Comparison of ENCODE assay signal across 17 cellular contexts in the genomic region with DNA sequence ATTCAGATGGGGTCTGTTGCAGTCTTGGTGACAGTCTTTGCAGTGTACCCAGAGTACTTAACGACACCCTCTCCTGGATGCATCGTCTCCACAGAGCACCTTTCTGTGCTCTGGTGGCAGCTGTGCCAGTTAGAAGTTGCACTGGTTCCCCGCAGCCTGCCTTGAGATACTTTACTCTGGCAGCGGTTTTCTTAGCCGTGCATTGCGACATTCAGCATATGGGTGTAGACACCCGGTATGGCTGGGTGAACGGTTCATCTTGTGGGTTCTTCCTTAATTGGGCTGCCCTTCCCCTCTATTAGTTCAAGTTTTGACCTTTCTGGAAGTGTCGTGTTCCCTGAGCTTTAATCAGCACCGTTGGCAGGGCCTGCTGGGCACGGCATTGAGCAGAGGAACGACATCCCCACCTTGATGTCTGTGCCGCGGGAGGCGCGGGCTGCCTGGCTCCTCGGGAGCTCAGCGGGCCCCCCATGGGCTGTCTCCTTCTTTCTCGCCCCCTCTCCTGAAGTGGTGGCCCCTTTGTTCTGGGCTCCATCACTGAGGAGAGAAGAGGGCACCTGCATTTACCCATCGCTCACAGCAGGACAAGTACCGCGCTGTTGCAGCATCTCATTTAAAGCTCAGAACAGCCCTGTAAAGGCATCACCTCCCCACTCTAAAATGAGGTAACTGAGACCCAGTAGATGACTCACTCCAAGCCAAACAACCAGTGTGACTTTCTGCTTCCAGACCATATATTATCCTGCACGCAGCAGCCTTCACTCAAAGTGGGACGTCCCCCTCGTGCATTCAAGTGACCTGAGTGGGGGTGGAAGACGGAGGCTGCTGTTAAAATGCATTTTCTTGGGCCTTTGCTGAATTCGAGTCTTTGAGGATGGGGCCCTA. TPM values are rescaled to one million over a fixed set of nuclear protein-coding genes. Genes with fewer than 3 reads are reported as not detected.
A peak's percentile ranks its signal among the peaks of the same experiment; 100 is the strongest.
DNase-seq lines count a peak whose midpoint lies in the region; ATAC-seq lines count a peak whose summit lies in the region.
"Had no signal": no experiment of that assay in that cellular context is flagged by ENCODE, and none has a peak within 500 bp of the region (broad histone marks: within the 10 kb centered on the region; RNA-seq: fewer than 3 reads in every experiment).

No MANE protein-coding gene starts in this region.

- no peak overlapping the region for H3K27ac ChIP-seq in naive thymus-derived CD4-positive, alpha-beta T cell (ENCODE audit: low read depth, low read length)
- H3K27ac ChIP-seq: gastroesophageal sphincter had no signal

- H3K9me3 Mint-ChIP-seq in activated naive CD8-positive, alpha-beta T cell treated with anti-CD3 and anti-CD28 coated beads, Interleukin-2, amount 50 U/mL, for 24 hours: no peaks in the 10 kb centered on the region
- H3K9me3 Mint-ChIP-seq in naive thymus-derived CD4-positive, alpha-beta T cell: no peaks in the 10 kb centered on the region
- H3K9me3 Mint-ChIP-seq: activated B cell treated with CpG ODN at 0.5 μM for 24 hours; activated naive CD4-positive, alpha-beta T cell treated with anti-CD3 and anti-CD28 coated beads, Interleukin-2, amount 50 U/mL, for 24 hours; IgD-negative memory B cell had no signal

- H3K36me3 ChIP-seq in naive thymus-derived CD4-positive, alpha-beta T cell (ENCODE audit: control insufficient read depth in 2 of 3, insufficient read depth in 3 of 3, low read length in 3 of 3): no peaks in the 10 kb centered on the region
- H3K36me3 ChIP-seq: gastroesophageal sphincter had no signal

- CTCF ChIA-PET in naive thymus-derived CD4-positive, alpha-beta T cell (lab: Charles Lee): no interaction called here

- peak; percentile 47 for ATAC-seq in activated naive CD8-positive, alpha-beta T cell treated with anti-CD3 and anti-CD28 coated beads, Interleukin-2, amount 50 U/mL, for 24 hours
- ATAC-seq in naive thymus-derived CD4-positive, alpha-beta T cell: peak; percentile 58
- ATAC-seq in HG03521 (IDR thresholded peaks at IDR 0.05; ENCODE audit: unreplicated experiment): no peak
- ATAC-seq in HG03159 (IDR thresholded peaks at IDR 0.05; ENCODE audit: unreplicated experiment): no peak
- ATAC-seq: gastroesophageal sphincter, GM12878 had no signal

- no peak overlapping the region for H3K27ac Mint-ChIP-seq in activated naive CD8-positive, alpha-beta T cell treated with anti-CD3 and anti-CD28 coated beads, Interleukin-2, amount 50 U/mL, for 24 hours
- peak overlapping the region in 3 of 9 donors; percentile 56 to 75 (median 67) for H3K27ac Mint-ChIP-seq in naive thymus-derived CD4-positive, alpha-beta T cell
- H3K27ac Mint-ChIP-seq: activated B cell treated with CpG ODN at 0.5 μM for 24 hours; activated naive CD4-positive, alpha-beta T cell treated with anti-CD3 and anti-CD28 coated beads, Interleukin-2, amount 50 U/mL, for 24 hours; IgD-negative memory B cell had no signal

- intact Hi-C loops in naive thymus-derived CD4-positive, alpha-beta T cell (cut with micrococcal nuclease): no loop called here

- no peak overlapping the region for H3K4me3 ChIP-seq in naive thymus-derived CD4-positive, alpha-beta T cell (ENCODE audit: low read length)
- H3K4me3 ChIP-seq: gastroesophageal sphincter, GM12878 had no signal

- H3K4me1 ChIP-seq in naive thymus-derived CD4-positive, alpha-beta T cell (ENCODE audit: control insufficient read depth in 2 of 2, insufficient read depth in 2 of 2, low read length in 2 of 2): peaks cover 0 to 10% of the 10 kb centered on the region in 2 donors
- H3K4me1 ChIP-seq: gastroesophageal sphincter had no signal

- POLR2A ChIA-PET in naive thymus-derived CD4-positive, alpha-beta T cell (lab: Charles Lee): interaction anchor here (0.6 kb wide), 1 partner anchor 30 kb away, joined by 4 read pairs; no protein-coding TSS in a partner anchor

- no peaks in the 10 kb centered on the region for H3K36me3 Mint-ChIP-seq in activated naive CD8-positive, alpha-beta T cell treated with anti-CD3 and anti-CD28 coated beads, Interleukin-2, amount 50 U/mL, for 24 hours (ENCODE audit: low read depth)
- H3K36me3 Mint-ChIP-seq in naive thymus-derived CD4-positive, alpha-beta T cell: peaks cover 0 to 2% (median 0%) of the 10 kb centered on the region in 5 donors
- H3K36me3 Mint-ChIP-seq: activated naive CD4-positive, alpha-beta T cell treated with anti-CD3 and anti-CD28 coated beads, Interleukin-2, amount 50 U/mL, for 24 hours; IgD-negative memory B cell had no signal

- peak; percentile 75 for DNase-seq in CD1c-positive myeloid dendritic cell (ENCODE audit: extremely low spot score)
- peak; percentile 94 for DNase-seq in MV-4-11 (lab: John Stamatoyannopoulos, UW)
- no peak for DNase-seq in activated naive CD8-positive, alpha-beta T cell treated with anti-CD3 and anti-CD28 coated beads, Interleukin-2, amount 50 U/mL, for 24 hours
- DNase-seq in naive thymus-derived CD4-positive, alpha-beta T cell: no peak
- DNase-seq in GM19238 (ENCODE audit: insufficient read length, low spot score): no peak
- no peak for DNase-seq in DMS79 treated with DMSO at 0.1 percent for 48 hours (lab: John Stamatoyannopoulos, UW)
- DNase-seq: activated B cell treated with CpG ODN at 0.5 μM for 24 hours; activated CD8-positive, alpha-beta memory T cell treated with anti-CD3 and anti-CD28 coated beads, Interleukin-2, amount 50 U/mL, for 48 hours; central memory CD4-positive, alpha-beta T cell; NK-92 treated with Interleukin-12 subunit alpha and Interleukin-12 subunit beta, amount 100 ng/mL, for 24 hours; trophoblast cell had no signal

- peaks cover 0 to 3% of the 10 kb centered on the region in 2 donors for H3K27me3 ChIP-seq in naive thymus-derived CD4-positive, alpha-beta T cell (ENCODE audit: control insufficient read depth in 2 of 2, insufficient read depth in 2 of 2, low read length in 2 of 2)

- H3K27me3 Mint-ChIP-seq in activated naive CD8-positive, alpha-beta T cell treated with anti-CD3 and anti-CD28 coated beads, Interleukin-2, amount 50 U/mL, for 24 hours: peaks cover 27% of the 10 kb centered on the region
- peaks cover 0 to 31% (median 5%) of the 10 kb centered on the region in 5 donors for H3K27me3 Mint-ChIP-seq in naive thymus-derived CD4-positive, alpha-beta T cell
- H3K27me3 Mint-ChIP-seq: activated naive CD4-positive, alpha-beta T cell treated with anti-CD3 and anti-CD28 coated beads, Interleukin-2, amount 50 U/mL, for 24 hours had no signal

- no peak overlapping the region for H3K4me3 Mint-ChIP-seq in activated naive CD8-positive, alpha-beta T cell treated with anti-CD3 and anti-CD28 coated beads, Interleukin-2, amount 50 U/mL, for 24 hours
- no peak overlapping the region for H3K4me3 Mint-ChIP-seq in naive thymus-derived CD4-positive, alpha-beta T cell
- H3K4me3 Mint-ChIP-seq: activated B cell treated with CpG ODN at 0.5 μM for 24 hours; activated naive CD4-positive, alpha-beta T cell treated with anti-CD3 and anti-CD28 coated beads, Interleukin-2, amount 50 U/mL, for 24 hours had no signal

- H3K9me3 ChIP-seq in naive thymus-derived CD4-positive, alpha-beta T cell (ENCODE audit: control insufficient read depth in 2 of 3, low read length in 3 of 3): no peaks in the 10 kb centered on the region
- H3K9me3 ChIP-seq: gastroesophageal sphincter had no signal

- H3K4me1 Mint-ChIP-seq in activated naive CD8-positive, alpha-beta T cell treated with anti-CD3 and anti-CD28 coated beads, Interleukin-2, amount 50 U/mL, for 24 hours: peaks cover 12% of the 10 kb centered on the region
- H3K4me1 Mint-ChIP-seq in naive thymus-derived CD4-positive, alpha-beta T cell: peaks cover 10 to 24% (median 17%) of the 10 kb centered on the region in 7 donors
- H3K4me1 Mint-ChIP-seq: activated B cell treated with CpG ODN at 0.5 μM for 24 hours had no signal

RNA-seq across cellular contexts. Expression of gene FAM83F, which starts 13.3 kb away (rescaled TPM):
- total RNA-seq in naive thymus-derived CD4-positive, alpha-beta T cell: 10 to 100 TPM in 1 of 5 experiments, 1 to 10 TPM in 1, under 1 TPM in 3; 0.11 to 10.6 (median 0.51) TPM
- under 1 TPM in 1 of 2 donors, not detected in 1; 0.20 TPM for polyA plus RNA-seq in naive thymus-derived CD4-positive, alpha-beta T cell
- polyA plus RNA-seq: IgD-negative memory B cell had no signal

RNA-seq across cellular contexts. Expression of gene TMA7B, which starts 47.9 kb away (rescaled TPM):
- total RNA-seq in naive thymus-derived CD4-positive, alpha-beta T cell: 10 to 100 TPM in 2 of 5 experiments, 1 to 10 TPM in 3; 6.4 to 12.8 (median 9.5) TPM
- polyA plus RNA-seq in naive thymus-derived CD4-positive, alpha-beta T cell: 1 to 10 TPM; 2.6 to 3.3 TPM
- total RNA-seq: gastroesophageal sphincter had no signal

Comparison
In these comparisons a context has a peak if more than half of its experiments do, and no peak if none do; other contexts are left out.
1. DNase-seq: peak in CD1c-positive myeloid dendritic cell (single experiment) and MV-4-11 (single experiment); none in activated naive CD8-positive, alpha-beta T cell treated with anti-CD3 and anti-CD28 coated beads, Interleukin-2, amount 50 U/mL, for 24 hours (single experiment), naive thymus-derived CD4-positive, alpha-beta T cell (0 of 9), GM19238 (single experiment) and DMS79 treated with DMSO at 0.1 percent for 48 hours (single experiment).
2. ATAC-seq: peak in activated naive CD8-positive, alpha-beta T cell treated with anti-CD3 and anti-CD28 coated beads, Interleukin-2, amount 50 U/mL, for 24 hours (single experiment) and naive thymus-derived CD4-positive, alpha-beta T cell (single experiment); none in HG03521 (single experiment) and HG03159 (single experiment).